Comparison of ENCODE assay signal across 31 cellular contexts in the genomic region with DNA sequence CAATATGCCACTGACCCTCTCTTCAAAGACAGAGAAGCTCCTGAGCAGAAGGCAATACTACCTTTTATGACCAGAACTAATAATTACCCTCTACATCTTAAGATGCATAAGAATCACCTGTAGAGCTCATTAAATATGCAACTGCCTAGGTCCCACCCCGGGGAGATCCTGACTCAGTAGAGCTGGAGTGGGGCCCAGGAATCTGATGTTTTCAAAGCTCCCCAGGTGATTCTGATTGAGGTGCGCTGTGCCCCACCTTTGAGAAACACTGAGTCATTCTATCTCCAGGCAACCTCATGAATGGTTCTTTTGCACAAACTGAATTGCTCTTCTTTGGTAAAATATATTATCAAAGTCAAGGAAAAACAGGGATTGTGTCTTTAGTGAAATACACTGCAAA.
DNase-seq lines count a peak whose midpoint lies in the region; ATAC-seq, FAIRE-seq and TF ChIP-seq lines count a peak whose summit lies in the region.
"Had no signal": no experiment of that assay in that cellular context is flagged by ENCODE, and none has a peak within 500 bp of the region (broad histone marks: within the 10 kb centered on the region; RNA-seq: fewer than 3 reads in every experiment).

No MANE protein-coding gene starts in this region.

- no peaks in the 10 kb centered on the region for H4K20me1 ChIP-seq in HepG2 (ENCODE audit: insufficient read depth, low read length)

- in situ Hi-C loops in HepG2 (cut with HindIII; ENCODE audit: extremely low pct_ligation_motif_present, low pct_unique_long_range_greater_than_20kb), result no loop called here

- H3K36me3 ChIP-seq in HepG2 (replicated peaks in 1 of 2; ENCODE audit: control insufficient read depth in 1 of 2, insufficient read depth in 2 of 2, low read length in 2 of 2) (no peaks in the 10 kb centered on the region), right lobe of liver (no peaks in the 10 kb centered on the region), mucosa of descending colon (ENCODE audit: low read depth) (no peaks in the 10 kb centered on the region), gastroesophageal sphincter (no peaks in the 10 kb centered on the region)
- H3K36me3 ChIP-seq: esophagus squamous epithelium, ovary had no signal

- H3K9ac ChIP-seq in HepG2 (ENCODE audit: insufficient read depth, low read depth, low read length), result no peak overlapping the region

- H3K27ac ChIP-seq in HepG2 (ENCODE audit: extremely low read length, insufficient read depth, low read length), result peak overlapping the region; percentile 83
- H3K27ac ChIP-seq in right lobe of liver, result no peak overlapping the region
- H3K27ac ChIP-seq in gastroesophageal sphincter, result no peak overlapping the region
- H3K27ac ChIP-seq: esophagus squamous epithelium, ovary, SK-N-MC had no signal

- no peak overlapping the region for H2AFZ ChIP-seq in HepG2 (ENCODE audit: low read length)

- no peaks in the 10 kb centered on the region for H3K27me3 ChIP-seq in HepG2 (ENCODE audit: control insufficient read depth in 1 of 2, insufficient read depth in 2 of 2, low read length in 2 of 2)
- H3K27me3 ChIP-seq in right lobe of liver, result no peaks in the 10 kb centered on the region
- no peaks in the 10 kb centered on the region for H3K27me3 ChIP-seq in gastroesophageal sphincter
- H3K27me3 ChIP-seq: esophagus squamous epithelium, ovary had no signal

- no TSS peak for BruUV-seq in HepG2 (replicated peaks; lab: Mats Ljungman, UMichigan)

- intact Hi-C loops in HepG2 (cut with micrococcal nuclease; ENCODE audit: unreplicated experiment) (no loop called here), right lobe of liver (cut with DNase I) (no loop called here), mucosa of descending colon (cut with DNase I, micrococcal nuclease) (no loop called here)

- no peak for TF ChIP-seq RAD21 in HepG2 (CRISPR knock-in tag; IDR thresholded peaks at IDR 0.05)

- CTCF ChIA-PET in HepG2 (lab: Yijun Ruan, JAX; ENCODE audit: low intra/inter-chr PET ratio, low total read pairs), result no interaction called here

- FAIRE-seq in HepG2 (lab: Jason Lieb, UNC), result no peak
- FAIRE-seq: D721Med, frontal cortex, GM12878 had no signal

- TF ChIP-seq EP300 in HepG2 (IDR thresholded peaks at IDR 0.05; ENCODE audit: low read depth in 2 of 2, low read length in 2 of 2) (no peak), HepG2 (CRISPR knock-in tag; IDR thresholded peaks at IDR 0.05; ENCODE audit: borderline replicate concordance) (no peak), gastroesophageal sphincter (IDR thresholded peaks at IDR 0.05) (no peak)

- H3K4me3 ChIP-seq in HepG2 (replicated peaks in 1 of 3; ENCODE audit: insufficient read depth in 1 of 3, low read depth in 2 of 3, low read length in 3 of 3) (no peak overlapping the region), right lobe of liver (no peak overlapping the region), epithelial cell of esophagus (ENCODE audit: low read length) (no peak overlapping the region), mucosa of descending colon (no peak overlapping the region), gastroesophageal sphincter (no peak overlapping the region)
- H3K4me3 ChIP-seq: esophagus squamous epithelium, GM12878, ovary, SK-N-MC had no signal

- H3K4me2 ChIP-seq in HepG2 (ENCODE audit: low read depth, low read length), result no peak overlapping the region

- TF ChIP-seq CTCF in HepG2 (CRISPR knock-in tag; IDR thresholded peaks at IDR 0.05) (no peak), right lobe of liver (IDR thresholded peaks at IDR 0.05) (no peak), epithelial cell of esophagus (IDR thresholded peaks at IDR 0.05; ENCODE audit: insufficient read depth, low read depth, low read length, missing control alignments) (no peak), mucosa of descending colon (IDR thresholded peaks at IDR 0.05) (no peak), gastroesophageal sphincter (IDR thresholded peaks at IDR 0.05) (no peak)

- WGBS in HepG2 (ENCODE audit: low lambda C conversion rate), result 94% methylated on average over 2 of the region's 2 CpGs
- WGBS in right lobe of liver (ENCODE audit: insufficient coverage, low coverage, low lambda C conversion rate, missing lambda C conversion rate), result 86% methylated on average over 2 of the region's 2 CpGs
- WGBS in gastroesophageal sphincter (ENCODE audit: low coverage in 1 of 2), 2 donors, result 77 to 91% methylated on average over 2 of the region's 2 CpGs

- H3K9me3 ChIP-seq in HepG2 (ENCODE audit: low read length) (no peaks in the 10 kb centered on the region), right lobe of liver (no peaks in the 10 kb centered on the region), mucosa of descending colon (no peaks in the 10 kb centered on the region), gastroesophageal sphincter (no peaks in the 10 kb centered on the region)
- H3K9me3 ChIP-seq: esophagus squamous epithelium, ovary had no signal

- DNase-seq in HepG2 (ENCODE audit: low spot score), result no peak
- DNase-seq in right lobe of liver, result no peak
- DNase-seq in epithelial cell of esophagus (ENCODE audit: low read depth), result peak; percentile 97
- DNase-seq in mucosa of descending colon, result no peak
- DNase-seq in NCI-H446 treated with DMSO at 0.1 percent for 48 hours (lab: John Stamatoyannopoulos, UW), result no peak
- DNase-seq in NCI-H1436 treated with DMSO at 0.1 percent for 48 hours (lab: John Stamatoyannopoulos, UW), result no peak
- DNase-seq: activated CD4-positive, alpha-beta memory T cell treated with anti-CD3 and anti-CD28 coated beads for 36 hours; anterior cingulate cortex; esophagus squamous epithelium; hypothalamus; immature natural killer cell; IMR-90; left ventricle myocardium superior; midbrain; natural killer cell; NCI-H1092 treated with DMSO at 0.1 percent for 48 hours; NCI-H1930; NCI-H526 treated with DMSO at 0.1 percent for 48 hours; ovary; right cardiac atrium; RPMI8226; stimulated activated CD4-positive, alpha-beta T cell treated with anti-CD3 and anti-CD28 coated beads, Interleukin-2, amount 100 ng/mL, for 48 hours; T-helper 17 cell had no signal

- no peak for ATAC-seq in HepG2
- ATAC-seq in right lobe of liver, result no peak
- ATAC-seq in mucosa of descending colon, result peak; percentile 79
- no peak for ATAC-seq in gastroesophageal sphincter
- ATAC-seq in GM19035 (IDR thresholded peaks at IDR 0.05; ENCODE audit: unreplicated experiment), result no peak
- ATAC-seq: activated CD4-positive, CD25-positive, alpha-beta regulatory T cell treated with anti-CD3 and anti-CD28 coated beads, Interleukin-2, amount 50 U/mL, for 24 hours; GM12878; left ventricle myocardium superior; natural killer cell; right cardiac atrium; stimulated activated effector memory CD8-positive, alpha-beta T cell treated with anti-CD3 and anti-CD28 coated beads, Interleukin-12 subunit alpha, Interleukin-12 subunit beta, amount 100 ng/mL, for 72 hours; T-helper 17 cell had no signal

- TF ChIP-seq POLR2A in HepG2 (IDR thresholded peaks at IDR 0.05; ENCODE audit: insufficient read depth in 1 of 2, low read depth in 2 of 2, low read length in 2 of 2) (no peak), right lobe of liver (IDR thresholded peaks at IDR 0.05) (no peak), gastroesophageal sphincter (IDR thresholded peaks at IDR 0.05) (no peak)

- H3K79me2 ChIP-seq in HepG2 (ENCODE audit: insufficient read depth, low read length), result no peaks in the 10 kb centered on the region

- POLR2A ChIA-PET in HepG2 (lab: Yijun Ruan, JAX), result interaction anchor here (0.7 to 6.0 kb wide), 5 partner anchors 27 to 152 kb away, joined by 3 to 41 read pairs (median 3); a partner anchor contains a TSS

- H3K4me1 ChIP-seq in HepG2 (ENCODE audit: insufficient read depth, low read length) (peaks cover 100% of the 10 kb centered on the region), right lobe of liver (no peaks in the 10 kb centered on the region), mucosa of descending colon (ENCODE audit: low read depth) (no peaks in the 10 kb centered on the region), gastroesophageal sphincter (peaks cover 0 to 10% (median 0%) of the 10 kb centered on the region in 3 donors)

TF ChIP-seq in HepG2, 621 proteins besides CTCF, POLR2A, EP300 and RAD21:
- TF ChIP-seq ZKSCAN8 (CRISPR knock-in tag; IDR thresholded peaks at IDR 0.05; ENCODE audit: borderline replicate concordance), result no peak
- TF ChIP-seq GTF3A (CRISPR knock-in tag; conservative IDR thresholded peaks at IDR 0.05), result no peak
- TF ChIP-seq, protein P1, sequence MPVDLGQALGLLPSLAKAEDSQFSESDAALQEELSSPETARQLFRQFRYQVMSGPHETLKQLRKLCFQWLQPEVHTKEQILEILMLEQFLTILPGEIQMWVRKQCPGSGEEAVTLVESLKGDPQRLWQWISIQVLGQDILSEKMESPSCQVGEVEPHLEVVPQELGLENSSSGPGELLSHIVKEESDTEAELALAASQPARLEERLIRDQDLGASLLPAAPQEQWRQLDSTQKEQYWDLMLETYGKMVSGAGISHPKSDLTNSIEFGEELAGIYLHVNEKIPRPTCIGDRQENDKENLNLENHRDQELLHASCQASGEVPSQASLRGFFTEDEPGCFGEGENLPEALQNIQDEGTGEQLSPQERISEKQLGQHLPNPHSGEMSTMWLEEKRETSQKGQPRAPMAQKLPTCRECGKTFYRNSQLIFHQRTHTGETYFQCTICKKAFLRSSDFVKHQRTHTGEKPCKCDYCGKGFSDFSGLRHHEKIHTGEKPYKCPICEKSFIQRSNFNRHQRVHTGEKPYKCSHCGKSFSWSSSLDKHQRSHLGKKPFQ (CRISPR knock-in tag; IDR thresholded peaks at IDR 0.05; ENCODE audit: insufficient replicate concordance), result no peak
- no peak for TF ChIP-seq KDM6A (CRISPR knock-in tag; IDR thresholded peaks at IDR 0.05; ENCODE audit: low read depth)
- TF ChIP-seq THAP11 (CRISPR knock-in tag; IDR thresholded peaks at IDR 0.05), result no peak
- no peak for TF ChIP-seq ZNF816 (CRISPR knock-in tag; IDR thresholded peaks at IDR 0.05; ENCODE audit: borderline replicate concordance)
- no peak for TF ChIP-seq SMAD1 (CRISPR knock-in tag; IDR thresholded peaks at IDR 0.05; ENCODE audit: borderline replicate concordance, low read depth)
- TF ChIP-seq IRF2 (CRISPR knock-in tag; IDR thresholded peaks at IDR 0.05), result no peak
- no peak for TF ChIP-seq WIZ (CRISPR knock-in tag; IDR thresholded peaks at IDR 0.05)
- TF ChIP-seq PHF8 (CRISPR knock-in tag; IDR thresholded peaks at IDR 0.05), result no peak
TF ChIP-seq in HepG2: peak in this region for 0.
